Comparison of ENCODE assay signal across 28 cellular contexts in genomic region chr2:28227498-28227897, GRCh38.
"Had no signal": no experiment of that assay in that cellular context is flagged by ENCODE, and none has a peak within 500 bp of the region (broad histone marks: within the 10 kb centered on the region; RNA-seq: fewer than 3 reads in every experiment).

No MANE protein-coding gene starts in this region.

- H3K36me3 ChIP-seq: colonic mucosa, esophagus muscularis mucosa, gastroesophageal sphincter, heart left ventricle, neural progenitor cell, ovary, suprapubic skin, transverse colon, upper lobe of right lung had no signal

- H3K27me3 Mint-ChIP-seq: dendritic cell treated with granulocyte-macrophage colony-stimulating factor and Interleukin-4, amounts not matched to agents 40 ng/mL and 50 ng/mL, for 4 days; naive thymus-derived CD4-positive, alpha-beta T cell; stimulated activated naive B cell treated with anti-CD40 and anti-IgM and Interleukin-4, amounts not matched to agents 10 μg/mL and 1 μg/mL and 100 μg/mL, for 72 hours; stimulated activated naive CD8-positive, alpha-beta T cell treated with anti-CD3 and anti-CD28 coated beads, Interleukin-15, Interleukin-2, amounts not matched to agents 100 ng/mL and 50 ng/mL, for 24 hours had no signal

- H3K9me3 Mint-ChIP-seq: dendritic cell treated with granulocyte-macrophage colony-stimulating factor and Interleukin-4, amounts not matched to agents 40 ng/mL and 50 ng/mL, for 4 days; naive thymus-derived CD4-positive, alpha-beta T cell; nephron; neural progenitor cell; stimulated activated naive B cell treated with anti-CD40 and anti-IgM and Interleukin-4, amounts not matched to agents 10 μg/mL and 1 μg/mL and 100 μg/mL, for 72 hours; stimulated activated naive CD8-positive, alpha-beta T cell treated with anti-CD3 and anti-CD28 coated beads, Interleukin-15, Interleukin-2, amounts not matched to agents 100 ng/mL and 50 ng/mL, for 24 hours had no signal

- H3K4me3 ChIP-seq: colonic mucosa, esophagus muscularis mucosa, gastroesophageal sphincter, heart left ventricle, neural progenitor cell, ovary, psoas muscle, skin epidermis, spleen, suprapubic skin, transverse colon, upper lobe of right lung had no signal

- H3K4me3 Mint-ChIP-seq: dendritic cell treated with granulocyte-macrophage colony-stimulating factor and Interleukin-4, amounts not matched to agents 40 ng/mL and 50 ng/mL, for 4 days; naive thymus-derived CD4-positive, alpha-beta T cell; nephron; neural progenitor cell; stimulated activated naive B cell treated with anti-CD40 and anti-IgM and Interleukin-4, amounts not matched to agents 10 μg/mL and 1 μg/mL and 100 μg/mL, for 72 hours; stimulated activated naive CD8-positive, alpha-beta T cell treated with anti-CD3 and anti-CD28 coated beads, Interleukin-15, Interleukin-2, amounts not matched to agents 100 ng/mL and 50 ng/mL, for 24 hours had no signal

- H3K4me1 ChIP-seq: colonic mucosa had no signal

- H3K4me1 Mint-ChIP-seq: stimulated activated naive B cell treated with anti-CD40 and anti-IgM and Interleukin-4, amounts not matched to agents 10 μg/mL and 1 μg/mL and 100 μg/mL, for 72 hours had no signal

- H3K27me3 ChIP-seq: colonic mucosa, esophagus muscularis mucosa, foreskin keratinocyte, gastroesophageal sphincter, heart left ventricle, neural progenitor cell, ovary, spleen, suprapubic skin, transverse colon, upper lobe of right lung had no signal

- ATAC-seq: foreskin keratinocyte; gastroesophageal sphincter; heart left ventricle; left lobe of liver; naive thymus-derived CD4-positive, alpha-beta T cell; psoas muscle; right cardiac atrium; stimulated activated naive B cell treated with anti-CD40 and anti-IgM and Interleukin-4, amounts not matched to agents 10 μg/mL and 1 μg/mL and 100 μg/mL, for 72 hours; upper lobe of right lung had no signal

- H3K36me3 Mint-ChIP-seq: neural progenitor cell had no signal

- H3K27ac Mint-ChIP-seq: dendritic cell treated with granulocyte-macrophage colony-stimulating factor and Interleukin-4, amounts not matched to agents 40 ng/mL and 50 ng/mL, for 4 days; nephron; neural progenitor cell; stimulated activated naive B cell treated with anti-CD40 and anti-IgM and Interleukin-4, amounts not matched to agents 10 μg/mL and 1 μg/mL and 100 μg/mL, for 72 hours; stimulated activated naive CD8-positive, alpha-beta T cell treated with anti-CD3 and anti-CD28 coated beads, Interleukin-15, Interleukin-2, amounts not matched to agents 100 ng/mL and 50 ng/mL, for 24 hours had no signal

- H3K27ac ChIP-seq: colonic mucosa, esophagus muscularis mucosa, foreskin keratinocyte, gastroesophageal sphincter, heart left ventricle, neural progenitor cell, ovary, psoas muscle, spleen, suprapubic skin, upper lobe of right lung had no signal

- H3K9me3 ChIP-seq: colonic mucosa, esophagus muscularis mucosa, gastroesophageal sphincter, heart left ventricle, ovary, psoas muscle, spleen, suprapubic skin, transverse colon, upper lobe of right lung had no signal

- DNase-seq: central memory CD4-positive, alpha-beta T cell; colonic mucosa; effector CD8-positive, alpha-beta T cell; foreskin keratinocyte; heart left ventricle; hippocampal formation; kidney; mesendoderm; midbrain; naive thymus-derived CD4-positive, alpha-beta T cell; ovary; posterior cingulate gyrus; psoas muscle; right cardiac atrium; spleen; stimulated activated CD4-positive, alpha-beta T cell treated with anti-CD3 and anti-CD28 coated beads, Interleukin-2, amount 100 ng/mL, for 48 hours; stimulated activated naive B cell treated with anti-CD40 and anti-IgM and Interleukin-4, amounts not matched to agents 10 μg/mL and 1 μg/mL and 100 μg/mL, for 72 hours; transverse colon; upper lobe of right lung had no signal
